ENCODE assay signal across 9 cellular contexts in genomic region chr22:42397332-42398246, GRCh38. TPM values are rescaled to one million over a fixed set of nuclear protein-coding genes. Genes with fewer than 3 reads are reported as not detected.
DNase-seq lines count a peak whose midpoint lies in the region; ATAC-seq and TF ChIP-seq lines count a peak whose summit lies in the region.
"Had no signal": no experiment of that assay in that cellular context is flagged by ENCODE, and none has a peak within 500 bp of the region (broad histone marks: within the 10 kb centered on the region; RNA-seq: fewer than 3 reads in every experiment).

No MANE protein-coding gene starts in this region.

- H3K4me1 ChIP-seq in esophagus muscularis mucosa = no peaks in the 10 kb centered on the region
- H3K4me1 ChIP-seq in effector memory CD4-positive, alpha-beta T cell (ENCODE audit: control insufficient read depth, insufficient read depth, low read length, poor library complexity, severe bottlenecking) = peaks cover 11% of the 10 kb centered on the region

- peak; percentile 32 for DNase-seq in GM19238 (ENCODE audit: insufficient read length, low spot score)
- peak; percentile 75 to 91 for DNase-seq in NOMO-1 (lab: John Stamatoyannopoulos, UW; ENCODE audit: unreplicated experiment in 2 of 2)
- no peak for DNase-seq in esophagus muscularis mucosa (ENCODE audit: extremely low spot score)
- no peak for DNase-seq in effector memory CD4-positive, alpha-beta T cell
- no peak for DNase-seq in stimulated activated naive CD4-positive, alpha-beta T cell (lab: John Stamatoyannopoulos, UW)
- DNase-seq: cerebellar nuclear complex had no signal

- intact Hi-C loops in esophagus muscularis mucosa (cut with DNase I) = no loop called here

- H3K27me3 ChIP-seq in esophagus muscularis mucosa = peaks cover 0 to 7% (median 0%) of the 10 kb centered on the region in 4 donors
- H3K27me3 ChIP-seq in effector memory CD4-positive, alpha-beta T cell (replicated peaks; ENCODE audit: control insufficient read depth, insufficient read depth, low read length, poor library complexity, severe bottlenecking) = no peaks in the 10 kb centered on the region

- WGBS in esophagus muscularis mucosa = 74% methylated on average over 14 of the region's 15 CpGs

- no peak overlapping the region for H3K4me3 ChIP-seq in esophagus muscularis mucosa
- H3K4me3 ChIP-seq in skin epidermis = no peak overlapping the region
- no peak overlapping the region for H3K4me3 ChIP-seq in effector memory CD4-positive, alpha-beta T cell (ENCODE audit: insufficient read depth, low read depth, low read length, poor library complexity, severe bottlenecking)

- no peak for TF ChIP-seq POLR2A in esophagus muscularis mucosa (IDR thresholded peaks at IDR 0.05; ENCODE audit: low read depth)

- ATAC-seq in GM21528 (IDR thresholded peaks at IDR 0.05; ENCODE audit: low FRiP score, unreplicated experiment) (no peak), HG02588 (IDR thresholded peaks at IDR 0.05; ENCODE audit: unreplicated experiment) (no peak)

- TF ChIP-seq CTCF in esophagus muscularis mucosa (IDR thresholded peaks at IDR 0.05) = no peak

- no peak for TF ChIP-seq EP300 in esophagus muscularis mucosa (IDR thresholded peaks at IDR 0.05)

- no peaks in the 10 kb centered on the region for H3K9me3 ChIP-seq in esophagus muscularis mucosa
- H3K9me3 ChIP-seq in effector memory CD4-positive, alpha-beta T cell (ENCODE audit: control insufficient read depth, low read length) = no peaks in the 10 kb centered on the region

- H3K36me3 ChIP-seq in esophagus muscularis mucosa = no peaks in the 10 kb centered on the region
- H3K36me3 ChIP-seq in effector memory CD4-positive, alpha-beta T cell (ENCODE audit: control insufficient read depth, insufficient read depth, low read length) = no peaks in the 10 kb centered on the region

- H3K27ac ChIP-seq in esophagus muscularis mucosa (replicated peaks in 1 of 4) = peak overlapping the region; percentile 36 to 65 (median 53)
- H3K27ac ChIP-seq in skin epidermis = peak overlapping the region in 17 of 21 experiments; percentile 19 to 87 (median 65)
- no peak overlapping the region for H3K27ac ChIP-seq in effector memory CD4-positive, alpha-beta T cell (ENCODE audit: insufficient read depth, low read length, poor library complexity, severe bottlenecking)

RNA-seq across cellular contexts. Expression of gene NFAM1, which starts 34.6 kb away (rescaled TPM):
- 1 to 10 TPM; 2.1 to 5.1 (median 2.9) TPM for total RNA-seq in esophagus muscularis mucosa

Comparison
In these comparisons a context has a peak if more than half of its experiments do, and no peak if none do; other contexts are left out.
1. DNase-seq: peak in GM19238 (single experiment) and NOMO-1 (2 of 2); none in esophagus muscularis mucosa (single experiment), effector memory CD4-positive, alpha-beta T cell (0 of 3) and stimulated activated naive CD4-positive, alpha-beta T cell (0 of 6).